Comparison of ENCODE assay signal across 11 cellular contexts in genomic region chr1:201849372-201850052, GRCh38. TPM values are rescaled to one million over a fixed set of nuclear protein-coding genes. Genes with fewer than 3 reads are reported as not detected.
DNase-seq lines count a peak whose midpoint lies in the region; ATAC-seq, FAIRE-seq and TF ChIP-seq lines count a peak whose summit lies in the region.
"Had no signal": no experiment of that assay in that cellular context is flagged by ENCODE, and none has a peak within 500 bp of the region (broad histone marks: within the 10 kb centered on the region; RNA-seq: fewer than 3 reads in every experiment).

No MANE protein-coding gene starts in this region.

- no peak overlapping the region for H2BK15ac ChIP-seq in mesendoderm (replicated peaks; ENCODE audit: low read depth)

- H3K23ac ChIP-seq in mesendoderm (ENCODE audit: low read length): no peak overlapping the region

- H3K9me3 ChIP-seq in cardiac muscle cell (ENCODE audit: low read depth) (no peaks in the 10 kb centered on the region), mesodermal cell (ENCODE audit: control insufficient read depth, low read length) (no peaks in the 10 kb centered on the region), upper lobe of right lung (no peaks in the 10 kb centered on the region), small intestine (ENCODE audit: control insufficient read depth, low read depth) (no peaks in the 10 kb centered on the region)
- H3K9me3 ChIP-seq: MG63 had no signal

- peaks cover 4% of the 10 kb centered on the region for H3K79me1 ChIP-seq in mesendoderm (ENCODE audit: low read length)

- no peak for TF ChIP-seq CTCF in cardiac muscle cell (IDR thresholded peaks at IDR 0.05; ENCODE audit: low read depth, low read length)
- no peak for TF ChIP-seq CTCF in upper lobe of right lung (IDR thresholded peaks at IDR 0.05)

- FAIRE-seq in small intestine (lab: Jason Lieb, UNC): no peak

- no peak overlapping the region for H3K4ac ChIP-seq in mesendoderm (ENCODE audit: low read depth, low read length)

- H3K4me1 Mint-ChIP-seq in central memory CD8-positive, alpha-beta T cell: peaks cover 14% of the 10 kb centered on the region

- H4K8ac ChIP-seq in mesendoderm (ENCODE audit: low read depth, low read length): no peak overlapping the region

- intact Hi-C loops in cardiac septum (cut with DNase I) (no loop called here), upper lobe of right lung (cut with DNase I) (no loop called here)

- H3K4me2 ChIP-seq in mesendoderm (ENCODE audit: low read length): no peak overlapping the region

- peaks cover 21% of the 10 kb centered on the region for H3K79me2 ChIP-seq in mesendoderm (ENCODE audit: control insufficient read depth, insufficient read depth, low read length)

- no peak overlapping the region for H3K56ac ChIP-seq in mesendoderm (ENCODE audit: low read length)

- 93 to 100% methylated on average over 2 of the region's 2 CpGs for whole genome bisulfite sequencing in mesodermal cell (ENCODE audit: insufficient coverage in 2 of 2), 2 experiments
- 88 to 97% (median 94%) methylated on average over 2 of the region's 2 CpGs for WGBS in small intestine, 3 donors
- no CpG with 5 or more reads among the region's 2 CpGs for WGBS in mesendoderm (ENCODE audit: extremely low coverage, insufficient coverage, low lambda C conversion rate)

- no peak for ATAC-seq in central memory CD8-positive, alpha-beta T cell (replicated peaks; ENCODE audit: extremely low read depth, poor library complexity, severe bottlenecking)
- no peak for ATAC-seq in upper lobe of right lung
- no peak for ATAC-seq in HG02610 (IDR thresholded peaks at IDR 0.05; ENCODE audit: unreplicated experiment)

- H3K4me3 Mint-ChIP-seq in central memory CD8-positive, alpha-beta T cell: no peak overlapping the region

- H3K18ac ChIP-seq in mesendoderm (ENCODE audit: low read length): no peak overlapping the region

- H3K36me3 Mint-ChIP-seq in central memory CD8-positive, alpha-beta T cell (ENCODE audit: insufficient read depth): peaks cover 40% of the 10 kb centered on the region

- H3K27ac Mint-ChIP-seq in central memory CD8-positive, alpha-beta T cell (ENCODE audit: low read depth): peak overlapping the region; percentile 1

- H2AK5ac ChIP-seq in mesendoderm (ENCODE audit: low read length): no peak overlapping the region

- no peak for DNase-seq in cardiac muscle cell (ENCODE audit: low read depth in 1 of 2, low spot score in 1 of 2)
- no peak for DNase-seq in cardiac septum (ENCODE audit: low spot score)
- DNase-seq in central memory CD8-positive, alpha-beta T cell (ENCODE audit: low spot score in 2 of 2): no peak
- DNase-seq in upper lobe of right lung: no peak
- no peak for DNase-seq in small intestine
- DNase-seq in mesendoderm: no peak
- DNase-seq: DMS153, NCI-H345 had no signal

- no peaks in the 10 kb centered on the region for H3K27me3 ChIP-seq in cardiac muscle cell
- no peaks in the 10 kb centered on the region for H3K27me3 ChIP-seq in upper lobe of right lung
- no peaks in the 10 kb centered on the region for H3K27me3 ChIP-seq in small intestine (ENCODE audit: control insufficient read depth in 2 of 2, insufficient read depth in 2 of 2, low read length in 2 of 2)
- H3K27me3 ChIP-seq in mesendoderm (ENCODE audit: insufficient read depth, low read length, poor library complexity): no peaks in the 10 kb centered on the region
- H3K27me3 ChIP-seq: MG63 had no signal

- H3K4me1 ChIP-seq in cardiac muscle cell (ENCODE audit: low read depth) (no peaks in the 10 kb centered on the region), mesodermal cell (ENCODE audit: control insufficient read depth, insufficient read depth, low read length, poor library complexity, severe bottlenecking) (peaks cover 25% of the 10 kb centered on the region), upper lobe of right lung (peaks cover 15% of the 10 kb centered on the region), small intestine (ENCODE audit: control insufficient read depth in 2 of 2, insufficient read depth in 1 of 2, low read depth in 1 of 2, low read length in 1 of 2) (no peaks in the 10 kb centered on the region), mesendoderm (ENCODE audit: control insufficient read depth, low read depth, low read length) (no peaks in the 10 kb centered on the region)

- no peaks in the 10 kb centered on the region for H3K9me3 Mint-ChIP-seq in central memory CD8-positive, alpha-beta T cell

- no peak overlapping the region for H3K4me3 ChIP-seq in cardiac muscle cell
- no peak overlapping the region for H3K4me3 ChIP-seq in mesodermal cell (ENCODE audit: extremely low read depth, insufficient read depth, low read length, poor library complexity, severe bottlenecking)
- no peak overlapping the region for H3K4me3 ChIP-seq in upper lobe of right lung
- H3K4me3 ChIP-seq in small intestine (ENCODE audit: low read depth in 1 of 2, low read length in 2 of 2): no peak overlapping the region
- H3K4me3 ChIP-seq in mesendoderm (ENCODE audit: low read length): no peak overlapping the region
- H3K4me3 ChIP-seq: MG63 had no signal

- H3K9ac ChIP-seq in mesendoderm (ENCODE audit: low read length): no peak overlapping the region

- H3K27me3 Mint-ChIP-seq in central memory CD8-positive, alpha-beta T cell: no peaks in the 10 kb centered on the region

- H3K27ac ChIP-seq in cardiac muscle cell (peak overlapping the region; percentile 35), mesodermal cell (ENCODE audit: low read depth, low read length, severe bottlenecking) (peak overlapping the region; percentile 80), upper lobe of right lung (peak overlapping the region; percentile 59), small intestine (ENCODE audit: low read depth in 1 of 2, low read length in 1 of 2) (no peak overlapping the region), mesendoderm (ENCODE audit: low read depth, low read length) (no peak overlapping the region)

- peaks cover 62% of the 10 kb centered on the region for H3K36me3 ChIP-seq in cardiac muscle cell
- H3K36me3 ChIP-seq in mesodermal cell (ENCODE audit: control insufficient read depth, insufficient read depth, low read length): peaks cover 72% of the 10 kb centered on the region
- peaks cover 59% of the 10 kb centered on the region for H3K36me3 ChIP-seq in upper lobe of right lung
- H3K36me3 ChIP-seq in small intestine (ENCODE audit: control insufficient read depth in 2 of 2, insufficient read depth in 2 of 2, low read length in 2 of 2): peaks cover 7 to 11% of the 10 kb centered on the region in 2 donors
- peaks cover 2% of the 10 kb centered on the region for H3K36me3 ChIP-seq in mesendoderm (ENCODE audit: control insufficient read depth, insufficient read depth, low read length)

- H2BK5ac ChIP-seq in mesendoderm (ENCODE audit: low read length): no peak overlapping the region

- no peak overlapping the region for H4K5ac ChIP-seq in mesendoderm (ENCODE audit: low read length)

- H2BK120ac ChIP-seq in mesendoderm (ENCODE audit: low read depth, low read length): no peak overlapping the region

RNA-seq across cellular contexts. Expression of gene IPO9, which starts 20.6 kb away (rescaled TPM):
- total RNA-seq in cardiac muscle cell (34.7 and 36.9 TPM in 2 replicates), cardiac septum (24.7 TPM), upper lobe of right lung (44.5 TPM)
- polyA plus RNA-seq in cardiac muscle cell (61.7 and 82.1 TPM in 2 replicates), small intestine (10 to 100 TPM in 1 of 3 donors, 1 to 10 TPM in 2; 7.0 to 15.8 (median 8.7) TPM)
- 64.4 TPM for polyA plus RNA-seq in mesodermal cell (2013, experiment 1 of 2)
- 55.4 TPM for polyA plus RNA-seq in mesodermal cell (2013, experiment 2 of 2)
- 65.4 TPM for polyA plus RNA-seq in mesendoderm (2013, experiment 1 of 2)
- polyA plus RNA-seq in mesendoderm (2013, experiment 2 of 2): 63.3 TPM

RNA-seq across cellular contexts. Expression of gene SHISA4, which starts 39.2 kb away (rescaled TPM):
- 14.3 and 21.9 TPM in 2 replicates for total RNA-seq in cardiac muscle cell
- polyA plus RNA-seq in cardiac muscle cell: 22.8 and 24.3 TPM in 2 replicates
- 123 TPM for total RNA-seq in cardiac septum
- polyA plus RNA-seq in mesodermal cell (2013, experiment 1 of 2): 21.8 TPM
- polyA plus RNA-seq in mesodermal cell (2013, experiment 2 of 2): 17.1 TPM
- 8.6 TPM for total RNA-seq in upper lobe of right lung
- 1 to 10 TPM in 2 of 3 donors, under 1 TPM in 1; 0.45 to 7.9 (median 5.4) TPM for polyA plus RNA-seq in small intestine
- 2.5 TPM for polyA plus RNA-seq in mesendoderm (2013, experiment 1 of 2)
- 2.7 TPM for polyA plus RNA-seq in mesendoderm (2013, experiment 2 of 2)

Comparison
In these comparisons a context has a peak if more than half of its experiments do, and no peak if none do; other contexts are left out.
1. H3K27ac ChIP-seq: peak in cardiac muscle cell (single experiment), mesodermal cell (single experiment) and upper lobe of right lung (single experiment); none in small intestine (0 of 2) and mesendoderm (single experiment).